8 cellular contexts compared by ENCODE assay signal in genomic region chr3:52278510-52279069, GRCh38. TPM values are rescaled to one million over a fixed set of nuclear protein-coding genes. Genes with fewer than 3 reads are reported as not detected.
DNase-seq lines count a peak whose midpoint lies in the region; ATAC-seq and TF ChIP-seq lines count a peak whose summit lies in the region.

TSS of gene WDR82 (minus strand) at chr3:52278649. CDS start at chr3:52278361, 288 bp downstream.

- H3K36me3 ChIP-seq in PC-9 (ENCODE audit: low read depth) (peaks cover 5% of the 10 kb centered on the region), muscle layer of colon (ENCODE audit: insufficient read depth, low read length) (no peaks in the 10 kb centered on the region)

- CTCF ChIA-PET in PC-9 (lab: Charles Lee) = interaction anchor here (0.6 to 1.7 kb wide), 3 partner anchors 58 to 126 kb away, joined by 3 to 10 read pairs (median 7); no protein-coding TSS in a partner anchor

- no peaks in the 10 kb centered on the region for H3K9me2 ChIP-seq in PC-9 (ENCODE audit: insufficient read depth)

- POLR2A ChIA-PET in PC-9 (lab: Charles Lee; ENCODE audit: unreplicated experiment) = interaction anchor here (0.6 to 1.0 kb wide), 3 partner anchors 34 to 305 kb away, joined by 3 to 11 read pairs (median 6); partner anchors contain the start of gene ABHD14B

- H3K27me3 ChIP-seq in PC-9 (ENCODE audit: insufficient read depth, low read depth) (no peaks in the 10 kb centered on the region), muscle layer of colon (ENCODE audit: control insufficient read depth in 1 of 2, insufficient read depth in 2 of 2, low read length in 2 of 2) (no peaks in the 10 kb centered on the region)

- peak; percentile 45 for TF ChIP-seq CTCF in PC-9 (conservative IDR thresholded peaks at IDR 0.05)

- TF ChIP-seq RAD21 in Ishikawa (IDR thresholded peaks at IDR 0.05; ENCODE audit: low read depth) = no peak

- peak within 1 kb of the TSS; percentile 98 for H3K4me2 ChIP-seq in PC-9

- peaks cover 34% of the 10 kb centered on the region for H4K20me1 ChIP-seq in PC-9 (ENCODE audit: insufficient read depth)

- TF ChIP-seq EP300 in Ishikawa (IDR thresholded peaks at IDR 0.05; ENCODE audit: borderline replicate concordance) = no peak

- BruUV-seq in PC-9 (replicated peaks; lab: Mats Ljungman, UMichigan) = no TSS peak

- intact Hi-C loops in PC-9 (cut with micrococcal nuclease; ENCODE audit: unreplicated experiment) = loop anchor here (1.0 to 5.0 kb wide), 3 partner anchors 41 to 276 kb away; partner anchors contain the start of gene POC1A

- H3K4me3 ChIP-seq in PC-9 (peak within 1 kb of the TSS; percentile 78), muscle layer of colon (ENCODE audit: low read depth in 1 of 2, low read length in 2 of 2) (peak within 1 kb of the TSS; percentile 59 to 94)

- ATAC-seq in GM21576 (IDR thresholded peaks at IDR 0.05; ENCODE audit: unreplicated experiment) = peak; percentile 75

- no peaks in the 10 kb centered on the region for H3K9me3 ChIP-seq in PC-9 (ENCODE audit: insufficient read depth, low read depth)
- H3K9me3 ChIP-seq in muscle layer of colon (ENCODE audit: low read length) = no peaks in the 10 kb centered on the region

- H3K79me2 ChIP-seq in PC-9 (ENCODE audit: low read depth) = peaks cover 46% of the 10 kb centered on the region

- H3K9ac ChIP-seq in muscle layer of colon (ENCODE audit: low read length) = peak within 1 kb of the TSS; percentile 67

- H3F3A ChIP-seq in PC-9 (ENCODE audit: insufficient read depth, low read depth) = peaks cover 12% of the 10 kb centered on the region; the same call in 1 of the 2 replicates

- TF ChIP-seq POLR2A in erythroblast (IDR thresholded peaks at IDR 0.05; ENCODE audit: low read length) = peak; percentile 71

- H3K27ac ChIP-seq in PC-9 (peak within 1 kb of the TSS; percentile 75), muscle layer of colon (ENCODE audit: low read depth, low read length) (peak within 1 kb of the TSS; percentile 96)

- H2AFZ ChIP-seq in PC-9 = peak within 1 kb of the TSS; percentile 81; the same call in 1 of the 2 replicates

- H3K4me1 ChIP-seq in PC-9 (replicated peaks; ENCODE audit: insufficient read depth) (peaks cover 23% of the 10 kb centered on the region), muscle layer of colon (ENCODE audit: insufficient read depth, low read length) (peaks cover 28% of the 10 kb centered on the region)

- DNase-seq in DMS53 (lab: John Stamatoyannopoulos, UW) (peak; percentile 87), PC-9 (peak; percentile 67 to 96), erythroblast (lab: John Stamatoyannopoulos, UW) (peak; percentile 96 to 99)
- DNase-seq in activated T-cell treated with anti-CD3 and anti-CD28 coated beads, Interleukin-2, amount 50 U/mL, for 1 hour = peak; percentile 98
- peak; percentile 96 for DNase-seq in stimulated activated CD8-positive, alpha-beta memory T cell treated with anti-CD3 and anti-CD28 coated beads, Interleukin-7, amount 100 ng/mL, for 24 hours (ENCODE audit: low read depth)

TF ChIP-seq in Ishikawa, 13 proteins besides CTCF, POLR2A, EP300 and RAD21:
- TF ChIP-seq USF1 (IDR thresholded peaks at IDR 0.05) = no peak
- TF ChIP-seq NFIC (IDR thresholded peaks at IDR 0.05) = no peak
- TF ChIP-seq TEAD4 (IDR thresholded peaks at IDR 0.05) = 0 out of 2 replicates have a peak, but pooled peaks have one; percentile 9
- TF ChIP-seq CREB1 (IDR thresholded peaks at IDR 0.05; ENCODE audit: low read depth) = 0 out of 2 replicates have a peak, but pooled peaks have one; percentile 23
- no peak for TF ChIP-seq CEBPB (IDR thresholded peaks at IDR 0.05)
- TF ChIP-seq TCF12 (IDR thresholded peaks at IDR 0.05; ENCODE audit: low read depth) = peak; percentile 25
- TF ChIP-seq YY1 (IDR thresholded peaks at IDR 0.05; ENCODE audit: low read depth) = peak; percentile 96
- TF ChIP-seq EGR1 (IDR thresholded peaks at IDR 0.05) = peak; percentile 40; the same call in 1 of the 2 replicates
- peak; percentile 96 for TF ChIP-seq TAF1 (IDR thresholded peaks at IDR 0.05; ENCODE audit: low read depth)
TF ChIP-seq in Ishikawa: peak in this region for 6.

RNA-seq across cellular contexts. Expression of gene WDR82, which starts in this region (rescaled TPM):
- total RNA-seq in PC-9 (2021) = 34.2 and 44.5 TPM in 2 replicates

Comparison
In these comparisons a context has a peak if more than half of its experiments do, and no peak if none do; other contexts are left out.
1. Peak in every context shown above with its lines: DNase-seq, ATAC-seq, H3K4me3 ChIP-seq and H3K27ac ChIP-seq.